10 cellular contexts compared by ENCODE assay signal in genomic region chr2:12486205-12487118, GRCh38.
DNase-seq lines count a peak whose midpoint lies in the region; ATAC-seq lines count a peak whose summit lies in the region.
"Had no signal": no experiment of that assay in that cellular context is flagged by ENCODE, and none has a peak within 500 bp of the region (broad histone marks: within the 10 kb centered on the region; RNA-seq: fewer than 3 reads in every experiment).

No MANE protein-coding gene starts in this region.

- H3K27me3 Mint-ChIP-seq in naive thymus-derived CD8-positive, alpha-beta T cell, result no peaks in the 10 kb centered on the region

- peak overlapping the region in 5 of 10 donors; percentile 29 to 85 (median 67) for H3K4me3 Mint-ChIP-seq in naive thymus-derived CD8-positive, alpha-beta T cell
- H3K4me3 Mint-ChIP-seq: brain had no signal

- H3K4me1 Mint-ChIP-seq in naive thymus-derived CD8-positive, alpha-beta T cell, result peaks cover 35 to 71% (median 67%) of the 10 kb centered on the region in 4 donors
- H3K4me1 Mint-ChIP-seq: brain had no signal

- H3K36me3 Mint-ChIP-seq in naive thymus-derived CD8-positive, alpha-beta T cell, result no peaks in the 10 kb centered on the region
- H3K36me3 Mint-ChIP-seq: brain had no signal

- POLR2A ChIA-PET in naive thymus-derived CD8-positive, alpha-beta T cell (lab: Charles Lee), result interaction anchor here (1.1 to 4.3 kb wide), 3 partner anchors 9 to 16 kb away, joined by 3 to 32 read pairs (median 10); no protein-coding TSS in a partner anchor

- DNase-seq in amniotic epithelial cell (ENCODE audit: low read depth) (peak; percentile 85), foreskin melanocyte (no peak), NCI-H2171 treated with DMSO at 0.1 percent for 48 hours (lab: John Stamatoyannopoulos, UW) (no peak), left colon (no peak)
- no peak for DNase-seq in naive thymus-derived CD8-positive, alpha-beta T cell
- no peak for DNase-seq in stimulated activated CD4-positive, alpha-beta T cell treated with anti-CD3 and anti-CD28 coated beads, Interleukin-2, amount 100 ng/mL, for 48 hours
- DNase-seq: kidney had no signal

- peak overlapping the region in 9 of 10 donors; percentile 23 to 93 (median 89) for H3K27ac Mint-ChIP-seq in naive thymus-derived CD8-positive, alpha-beta T cell
- H3K27ac Mint-ChIP-seq: brain had no signal

- intact Hi-C loops in left colon (cut with DNase I, micrococcal nuclease), result no loop called here

- peak; percentile 65 for ATAC-seq in GM19023 (IDR thresholded peaks at IDR 0.05; ENCODE audit: unreplicated experiment)
- peak; percentile 75 for ATAC-seq in HG02884 (IDR thresholded peaks at IDR 0.05; ENCODE audit: unreplicated experiment)
- ATAC-seq in naive thymus-derived CD8-positive, alpha-beta T cell, result no peak
- ATAC-seq in left colon, result no peak

- no peaks in the 10 kb centered on the region for H3K9me3 Mint-ChIP-seq in naive thymus-derived CD8-positive, alpha-beta T cell

Comparison
In these comparisons a context has a peak if more than half of its experiments do, and no peak if none do; other contexts are left out.
1. ATAC-seq: peak in GM19023 (single experiment) and HG02884 (single experiment); none in naive thymus-derived CD8-positive, alpha-beta T cell (0 of 2) and left colon (single experiment).